Comparison of ENCODE assay signal across 8 cellular contexts in genomic region chr12:6199531-6200265, GRCh38. TPM values are rescaled to one million over a fixed set of nuclear protein-coding genes. Genes with fewer than 3 reads are reported as not detected.
DNase-seq lines count a peak whose midpoint lies in the region; ATAC-seq and TF ChIP-seq lines count a peak whose summit lies in the region.

No MANE protein-coding gene starts in this region.

- H3K27me3 ChIP-seq in liver (ENCODE audit: control insufficient read depth in 4 of 4, insufficient read depth in 4 of 4, low read length in 3 of 4) = no peaks in the 10 kb centered on the region
- no peaks in the 10 kb centered on the region for H3K27me3 ChIP-seq in tibial artery

- ATAC-seq in GM19351 (IDR thresholded peaks at IDR 0.05; ENCODE audit: unreplicated experiment) = no peak

- H3K9ac ChIP-seq in liver (ENCODE audit: low read depth in 1 of 2, low read length in 2 of 2) = no peak overlapping the region

- peak overlapping the region; percentile 74 for H3K4me3 Mint-ChIP-seq in MCF 10A (ENCODE audit: unreplicated experiment)

- H3K4me1 ChIP-seq in liver (ENCODE audit: control insufficient read depth in 4 of 4, insufficient read depth in 4 of 4, low read length in 3 of 4) (peaks cover 0 to 19% (median 10%) of the 10 kb centered on the region in 4 donors), tibial artery (peaks cover 0 to 58% (median 41%) of the 10 kb centered on the region in 4 donors)

- no peak for DNase-seq in AG09309 (ENCODE audit: low read depth)
- DNase-seq in LoVo (ENCODE audit: low spot score) = peak; percentile 53
- DNase-seq in MCF 10A (ENCODE audit: unreplicated experiment) = no peak
- DNase-seq in tibial artery = peak in 1 of 2 donors; percentile 82
- DNase-seq in HPDE6-E6E7 (ENCODE audit: extremely low spot score) = no peak
- DNase-seq in H4 (ENCODE audit: low spot score) = no peak

- no peak for TF ChIP-seq RAD21 in liver (IDR thresholded peaks at IDR 0.05)

- H3K9me3 ChIP-seq in liver (ENCODE audit: control insufficient read depth in 4 of 4, low read length in 3 of 4) (no peaks in the 10 kb centered on the region), tibial artery (no peaks in the 10 kb centered on the region)

- no peaks in the 10 kb centered on the region for H3K9me3 Mint-ChIP-seq in MCF 10A (ENCODE audit: unreplicated experiment)

- no peak for TF ChIP-seq CTCF in AG09309 (IDR thresholded peaks at IDR 0.05; ENCODE audit: control insufficient read depth, insufficient read depth, low read depth, low read length, missing control alignments)
- no peak for TF ChIP-seq CTCF in MCF 10A (IDR thresholded peaks at IDR 0.05; ENCODE audit: unreplicated experiment)
- no peak for TF ChIP-seq CTCF in liver (IDR thresholded peaks at IDR 0.05; ENCODE audit: low read depth, low read length, missing input control)
- no peak for TF ChIP-seq CTCF in tibial artery (IDR thresholded peaks at IDR 0.05)

- no TSS peak for BruUV-seq in MCF 10A (replicated peaks; lab: Mats Ljungman, UMichigan)

- POLR2A ChIA-PET in MCF 10A (lab: Yijun Ruan, JAX) = interaction anchor here (0.5 to 7.5 kb wide), 11 partner anchors 13 to 653 kb away, joined by 3 to 116 read pairs (median 11); no protein-coding TSS in a partner anchor

- CTCF ChIA-PET in MCF 10A (lab: Yijun Ruan, JAX) = interaction anchor here (0.5 to 14.5 kb wide), 5 partner anchors 11 to 86 kb away, joined by 3 to 369 read pairs (median 73); no protein-coding TSS in a partner anchor

- intact Hi-C loops in MCF 10A (cut with micrococcal nuclease) = loop anchor here (1.0 to 5.0 kb wide), 3 partner anchors 17 to 79 kb away; no protein-coding TSS in a partner anchor
- intact Hi-C loops in tibial artery (cut with DNase I; ENCODE audit: low total_unique reads) = loop anchor here (5.0 kb wide), 2 partner anchors 33 to 132 kb away; no protein-coding TSS in a partner anchor

- no peaks in the 10 kb centered on the region for H3K36me3 Mint-ChIP-seq in MCF 10A (ENCODE audit: insufficient read depth, unreplicated experiment)

- WGBS in liver = 25% methylated on average over 44 of the region's 44 CpGs

- no peaks in the 10 kb centered on the region for H3K27me3 Mint-ChIP-seq in MCF 10A (ENCODE audit: insufficient read depth, unreplicated experiment)

- peak overlapping the region; percentile 49 for H3K4me3 ChIP-seq in AG09309 (ENCODE audit: control insufficient read depth, low read depth, low read length)
- peak overlapping the region in 2 of 3 donors; percentile 24 to 69 for H3K4me3 ChIP-seq in liver (ENCODE audit: low read depth in 1 of 3, low read length in 3 of 3)
- H3K4me3 ChIP-seq in tibial artery = peak overlapping the region; percentile 94 to 98

- H3K36me3 ChIP-seq in liver (ENCODE audit: control insufficient read depth in 4 of 4, insufficient read depth in 3 of 4, low read depth in 1 of 4, low read length in 3 of 4) (no peaks in the 10 kb centered on the region), tibial artery (no peaks in the 10 kb centered on the region)

- H3K27ac ChIP-seq in liver (ENCODE audit: low read depth in 1 of 2, low read length in 2 of 2) = peak overlapping the region in 1 of 2 donors; percentile 22
- H3K27ac ChIP-seq in tibial artery = peak overlapping the region; percentile 93 to 98

- H3K4me1 Mint-ChIP-seq in MCF 10A (ENCODE audit: insufficient read depth, unreplicated experiment) = peaks cover 28% of the 10 kb centered on the region

- H3K27ac Mint-ChIP-seq in MCF 10A (ENCODE audit: low read depth, unreplicated experiment) = no peak overlapping the region

TF ChIP-seq in liver, 16 proteins besides CTCF, POLR2A, EP300 and RAD21:
- TF ChIP-seq YY1 (IDR thresholded peaks at IDR 0.05) (no peak), REST (IDR thresholded peaks at IDR 0.05) (no peak), RXRA (IDR thresholded peaks at IDR 0.05) (no peak), TAF1 (conservative IDR thresholded peaks at IDR 0.05) (no peak), HNF4G (IDR thresholded peaks at IDR 0.05) (no peak), GABPA (IDR thresholded peaks at IDR 0.05 in 1 of 2, conservative IDR thresholded peaks at IDR 0.05 in 1 of 2) (no peak), JUND (IDR thresholded peaks at IDR 0.05) (no peak), HNF4A (conservative IDR thresholded peaks at IDR 0.05) (no peak), EGR1 (IDR thresholded peaks at IDR 0.05; ENCODE audit: low read depth in 2 of 2) (no peak), SP1 (IDR thresholded peaks at IDR 0.05) (no peak), NR2F2 (IDR thresholded peaks at IDR 0.05) (no peak)
- TF ChIP-seq, protein P1, sequence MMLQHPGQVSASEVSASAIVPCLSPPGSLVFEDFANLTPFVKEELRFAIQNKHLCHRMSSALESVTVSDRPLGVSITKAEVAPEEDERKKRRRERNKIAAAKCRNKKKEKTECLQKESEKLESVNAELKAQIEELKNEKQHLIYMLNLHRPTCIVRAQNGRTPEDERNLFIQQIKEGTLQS (IDR thresholded peaks at IDR 0.05) = no peak
- TF ChIP-seq, protein P2, sequence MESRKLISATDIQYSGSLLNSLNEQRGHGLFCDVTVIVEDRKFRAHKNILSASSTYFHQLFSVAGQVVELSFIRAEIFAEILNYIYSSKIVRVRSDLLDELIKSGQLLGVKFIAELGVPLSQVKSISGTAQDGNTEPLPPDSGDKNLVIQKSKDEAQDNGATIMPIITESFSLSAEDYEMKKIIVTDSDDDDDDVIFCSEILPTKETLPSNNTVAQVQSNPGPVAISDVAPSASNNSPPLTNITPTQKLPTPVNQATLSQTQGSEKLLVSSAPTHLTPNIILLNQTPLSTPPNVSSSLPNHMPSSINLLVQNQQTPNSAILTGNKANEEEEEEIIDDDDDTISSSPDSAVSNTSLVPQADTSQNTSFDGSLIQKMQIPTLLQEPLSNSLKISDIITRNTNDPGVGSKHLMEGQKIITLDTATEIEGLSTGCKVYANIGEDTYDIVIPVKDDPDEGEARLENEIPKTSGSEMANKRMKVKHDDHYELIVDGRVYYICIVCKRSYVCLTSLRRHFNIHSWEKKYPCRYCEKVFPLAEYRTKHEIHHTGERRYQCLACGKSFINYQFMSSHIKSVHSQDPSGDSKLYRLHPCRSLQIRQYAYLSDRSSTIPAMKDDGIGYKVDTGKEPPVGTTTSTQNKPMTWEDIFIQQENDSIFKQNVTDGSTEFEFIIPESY (IDR thresholded peaks at IDR 0.05) = no peak
TF ChIP-seq in liver: peak in this region for 0.

RNA-seq across cellular contexts. Expression of gene CD9, which starts 0.5 kb away (rescaled TPM):
- 31.1 and 40.7 TPM in 2 replicates for total RNA-seq in MCF 10A (2022)
- total RNA-seq in liver = 10 to 100 TPM; 18.7 to 25.8 TPM
- 10 to 100 TPM; 38.9 to 65.2 TPM for polyA plus RNA-seq in liver
- total RNA-seq in H4 (2014; rRNA removed; shearing (Covaris generic)) = 86.6 and 133 TPM in 2 replicates
